Comparison of ENCODE assay signal across 9 cellular contexts in the genomic region with DNA sequence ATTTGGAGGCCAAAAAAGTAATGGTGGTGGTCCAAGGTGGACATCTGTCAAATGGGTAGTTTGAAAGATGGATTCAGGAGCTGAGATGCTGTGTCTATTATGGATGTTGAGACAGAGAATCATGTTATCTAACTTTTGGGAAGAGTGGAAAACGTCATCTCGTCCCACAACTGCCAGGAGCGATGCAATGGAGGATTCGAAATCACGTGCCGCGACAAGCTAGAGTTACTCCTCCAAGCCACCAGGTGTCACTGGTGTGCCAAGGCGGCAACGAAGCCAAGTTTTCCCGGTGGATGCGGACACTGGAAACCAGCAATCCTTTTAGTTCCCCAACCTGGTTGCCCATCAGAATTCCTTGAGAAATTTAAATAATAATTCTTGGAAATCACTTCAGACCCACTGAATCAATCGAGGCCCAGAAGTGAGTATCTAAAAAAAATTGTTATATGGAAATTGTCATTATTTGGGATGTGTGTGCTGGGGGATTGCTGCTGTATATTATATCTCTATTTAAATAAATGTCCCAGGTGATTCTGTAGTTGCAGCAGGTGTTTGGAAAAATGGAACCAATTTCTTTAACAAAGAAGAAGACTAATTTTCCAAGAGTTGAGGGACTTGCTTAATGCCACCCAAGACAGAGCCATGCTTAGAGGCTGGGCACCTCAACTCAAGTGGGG.
DNase-seq lines count a peak whose midpoint lies in the region; ATAC-seq, FAIRE-seq and TF ChIP-seq lines count a peak whose summit lies in the region.
"Had no signal": no experiment of that assay in that cellular context is flagged by ENCODE, and none has a peak within 500 bp of the region (broad histone marks: within the 10 kb centered on the region; RNA-seq: fewer than 3 reads in every experiment).

No MANE protein-coding gene starts in this region.

- H3K4me1 Mint-ChIP-seq in activated T-cell treated with anti-CD3 and anti-CD28 coated beads, Interleukin-2, amount 50 U/mL, for 24 hours (ENCODE audit: low read depth), result no peaks in the 10 kb centered on the region
- H3K4me1 Mint-ChIP-seq: naive B cell had no signal

- H3K4me3 ChIP-seq in RWPE2 (ENCODE audit: severe bottlenecking), result no peak overlapping the region

- H3K27me3 Mint-ChIP-seq in activated T-cell treated with anti-CD3 and anti-CD28 coated beads, Interleukin-2, amount 50 U/mL, for 24 hours, result peaks cover 4% of the 10 kb centered on the region

- H3K9me3 Mint-ChIP-seq in activated T-cell treated with anti-CD3 and anti-CD28 coated beads, Interleukin-2, amount 50 U/mL, for 24 hours, result no peaks in the 10 kb centered on the region

- FAIRE-seq in urothelium cell line (lab: Jason Lieb, UNC), result peak; percentile 85

- peak; percentile 19 to 21 for DNase-seq in activated T-cell treated with anti-CD3 and anti-CD28 coated beads, Interleukin-2, amount 50 U/mL, for 48 hours
- no peak for DNase-seq in activated T-cell treated with anti-CD3 and anti-CD28 coated beads, Interleukin-2, amount 50 U/mL, for 24 hours
- DNase-seq in RWPE2 (ENCODE audit: low spot score) (no peak), hippocampal formation (lab: John Stamatoyannopoulos, UW) (peak; percentile 9 to 13), urothelium cell line (ENCODE audit: low spot score) (peak; percentile 79)
- no peak for DNase-seq in activated T-cell treated with anti-CD3 and anti-CD28 coated beads, Interleukin-2, amount 50 U/mL, for 1 hour
- no peak for DNase-seq in activated CD8-positive, alpha-beta memory T cell treated with anti-CD3 and anti-CD28 coated beads for 24 hours
- DNase-seq: naive B cell had no signal

- H3K27me3 ChIP-seq in RWPE2 (ENCODE audit: insufficient read depth, poor library complexity, severe bottlenecking), result no peaks in the 10 kb centered on the region

- H3K27ac Mint-ChIP-seq in activated T-cell treated with anti-CD3 and anti-CD28 coated beads, Interleukin-2, amount 50 U/mL, for 24 hours, result no peak overlapping the region

- no peak overlapping the region for H3K4me3 Mint-ChIP-seq in activated T-cell treated with anti-CD3 and anti-CD28 coated beads, Interleukin-2, amount 50 U/mL, for 24 hours

- H3K4me1 ChIP-seq in RWPE2 (ENCODE audit: insufficient read depth, poor library complexity, severe bottlenecking), result no peaks in the 10 kb centered on the region

- TF ChIP-seq CTCF in RWPE2 (IDR thresholded peaks at IDR 0.05; ENCODE audit: poor library complexity, severe bottlenecking), result peak; percentile 58

- H3K36me3 ChIP-seq in RWPE2 (ENCODE audit: low read depth), result no peaks in the 10 kb centered on the region

- no peaks in the 10 kb centered on the region for H3K36me3 Mint-ChIP-seq in activated T-cell treated with anti-CD3 and anti-CD28 coated beads, Interleukin-2, amount 50 U/mL, for 24 hours (ENCODE audit: low read depth)

- ATAC-seq in RWPE2 (ENCODE audit: low read depth) (no peak), HG02571 (IDR thresholded peaks at IDR 0.05; ENCODE audit: unreplicated experiment) (no peak)

- H3K27ac ChIP-seq in RWPE2 (ENCODE audit: poor library complexity, severe bottlenecking), result no peak overlapping the region

- H3K9me3 ChIP-seq in RWPE2 (ENCODE audit: severe bottlenecking), result no peaks in the 10 kb centered on the region

Comparison
In these comparisons a context has a peak if more than half of its experiments do, and no peak if none do; other contexts are left out.
1. DNase-seq: peak in activated T-cell treated with anti-CD3 and anti-CD28 coated beads, Interleukin-2, amount 50 U/mL, for 48 hours (2 of 2), hippocampal formation (2 of 2) and urothelium cell line (single experiment); none in activated T-cell treated with anti-CD3 and anti-CD28 coated beads, Interleukin-2, amount 50 U/mL, for 24 hours (single experiment), RWPE2 (single experiment), activated T-cell treated with anti-CD3 and anti-CD28 coated beads, Interleukin-2, amount 50 U/mL, for 1 hour (single experiment) and activated CD8-positive, alpha-beta memory T cell treated with anti-CD3 and anti-CD28 coated beads for 24 hours (single experiment).